Comparison of ENCODE assay signal across 21 cellular contexts in genomic region chr1:3996846-3997705, GRCh38.
"Had no signal": no experiment of that assay in that cellular context is flagged by ENCODE, and none has a peak within 500 bp of the region (broad histone marks: within the 10 kb centered on the region; RNA-seq: fewer than 3 reads in every experiment).

No MANE protein-coding gene starts in this region.

- DNase-seq: activated CD4-positive, alpha-beta memory T cell treated with anti-CD3 and anti-CD28 coated beads, Interleukin-2, amount 10 ng/mL, durations not matched to agents 7 days and 5 days; activated CD4-positive, alpha-beta T cell treated with anti-CD3 and anti-CD28 coated beads for 48 hours; activated CD4-positive, CD25-positive, alpha-beta regulatory T cell; activated CD8-positive, alpha-beta memory T cell treated with anti-CD3 and anti-CD28 coated beads, Interleukin-2, amount 10 ng/mL, durations not matched to agents 7 days and 5 days; activated naive CD4-positive, alpha-beta T cell; activated naive CD8-positive, alpha-beta T cell treated with anti-CD3 and anti-CD28 coated beads for 36 hours; amniotic stem cell; body of pancreas; central memory CD4-positive, alpha-beta T cell; colonic mucosa; hippocampal formation; midbrain; occipital lobe; stimulated activated CD4-positive, alpha-beta T cell treated with anti-CD3 and anti-CD28 coated beads, Interleukin-2, amount 100 ng/mL, for 24 hours; T1000; transverse colon had no signal

- H3K27me3 ChIP-seq: body of pancreas, colonic mucosa, foreskin keratinocyte, vagina had no signal

- H3K9me3 ChIP-seq: body of pancreas, colonic mucosa, suprapubic skin, transverse colon, vagina had no signal

- H3K36me3 ChIP-seq: colonic mucosa, suprapubic skin, transverse colon, vagina had no signal

- ATAC-seq: activated CD8-positive, alpha-beta memory T cell treated with anti-CD3 and anti-CD28 coated beads, Interleukin-2, amount 10 ng/mL, durations not matched to agents 7 days and 5 days; body of pancreas; foreskin keratinocyte; left lobe of liver had no signal

- H3K27ac ChIP-seq: body of pancreas, colonic mucosa, foreskin keratinocyte, suprapubic skin, transverse colon, vagina had no signal

- H3K4me3 ChIP-seq: body of pancreas, colonic mucosa, suprapubic skin, transverse colon, vagina had no signal

- FAIRE-seq: keratinocyte had no signal

- H3K4me1 ChIP-seq: body of pancreas, colonic mucosa, foreskin keratinocyte, suprapubic skin, transverse colon, vagina had no signal
